1 cellular context compared by ENCODE assay signal in genomic region chr2:85827879-85828569, GRCh38.
TF ChIP-seq lines count a peak whose summit lies in the region.

No MANE protein-coding gene starts in this region.

TF ChIP-seq in GM23338, 12 proteins besides CTCF, POLR2A, EP300 and RAD21 (continued from another document):
- TF ChIP-seq REST (IDR thresholded peaks at IDR 0.05; ENCODE audit: unreplicated experiment) (no peak), CREB1 (CRISPR knock-in tag; IDR thresholded peaks at IDR 0.05; ENCODE audit: low read depth) (no peak), EZH2phosphoT487 (IDR thresholded peaks at IDR 0.05; ENCODE audit: unreplicated experiment) (no peak)
